21 cellular contexts compared by ENCODE assay signal in the genomic region with DNA sequence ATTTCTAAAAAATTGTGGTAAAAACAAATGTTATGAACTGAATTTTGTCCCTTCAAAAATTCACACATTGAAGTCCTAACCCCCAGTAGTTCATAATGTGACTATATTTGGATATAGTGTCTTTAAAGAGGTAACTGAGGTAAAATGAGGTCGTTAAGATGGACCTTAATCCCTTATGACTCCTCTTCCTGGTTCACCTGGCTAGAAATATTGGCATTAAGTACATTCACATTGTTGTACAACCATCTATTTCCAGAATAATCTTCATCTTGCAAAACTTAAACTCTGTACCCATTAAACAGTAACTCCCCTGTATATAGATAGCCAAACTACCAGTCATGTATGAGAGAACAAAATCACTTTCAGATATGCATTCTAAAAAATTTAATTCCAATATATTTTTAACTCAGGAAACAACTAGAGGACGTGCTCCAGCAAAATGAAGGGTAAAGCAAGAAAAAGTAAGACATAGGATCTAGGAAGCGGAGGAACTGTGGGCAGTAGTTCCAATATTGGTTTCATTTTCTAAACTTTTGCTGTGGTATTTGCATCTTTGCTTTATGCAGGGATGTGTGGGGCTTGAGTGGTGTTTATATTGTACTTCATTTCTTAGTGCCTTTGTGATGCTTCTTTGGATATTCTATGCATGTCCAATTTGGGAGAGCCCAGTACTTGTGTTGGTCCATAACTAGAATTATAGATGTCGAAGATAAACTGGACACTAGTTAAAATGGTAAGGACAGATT. TPM values are rescaled to one million over a fixed set of nuclear protein-coding genes. Genes with fewer than 3 reads are reported as not detected.
DNase-seq lines count a peak whose midpoint lies in the region; ATAC-seq lines count a peak whose summit lies in the region.
"Had no signal": no experiment of that assay in that cellular context is flagged by ENCODE, and none has a peak within 500 bp of the region (broad histone marks: within the 10 kb centered on the region; RNA-seq: fewer than 3 reads in every experiment).

No MANE protein-coding gene starts in this region.

- DNase-seq in activated CD4-positive, alpha-beta T cell treated with anti-CD3 and anti-CD28 coated beads for 36 hours = no peak
- no peak for DNase-seq in activated CD4-positive, alpha-beta T cell treated with anti-CD3 and anti-CD28 coated beads, Interleukin-2, amount 50 U/mL, for 48 hours
- no peak for DNase-seq in naive thymus-derived CD4-positive, alpha-beta T cell
- DNase-seq in cortex of kidney (lab: John Stamatoyannopoulos, UW) (no peak), NCI-H345 (lab: John Stamatoyannopoulos, UW) (no peak), NOMO-1 (lab: John Stamatoyannopoulos, UW; ENCODE audit: unreplicated experiment in 2 of 2) (no peak)
- DNase-seq: activated CD4-positive, alpha-beta T cell treated with anti-CD3 and anti-CD28 coated beads for 1 hour; amygdala; cerebellar nuclear complex; mesenchymal stem cell; NCI-H1436; NCI-H2171 treated with DMSO at 0.1 percent for 48 hours; PC-3; stimulated activated CD4-positive, alpha-beta T cell treated with anti-CD3 and anti-CD28 coated beads, Interleukin-12 subunit alpha, Interleukin-12 subunit beta, amount 100 ng/mL, for 4 hours; T1000; tibial artery had no signal

- H3K27me3 Mint-ChIP-seq in activated CD4-positive, alpha-beta T cell treated with anti-CD3 and anti-CD28 coated beads for 36 hours = no peaks in the 10 kb centered on the region
- no peaks in the 10 kb centered on the region for H3K27me3 Mint-ChIP-seq in IgD-negative memory B cell
- no peaks in the 10 kb centered on the region for H3K27me3 Mint-ChIP-seq in activated T-helper 17 cell treated with anti-CD3 and anti-CD28 coated beads, Interleukin-2, amount 50 U/mL, for 72 hours
- no peaks in the 10 kb centered on the region for H3K27me3 Mint-ChIP-seq in naive thymus-derived CD4-positive, alpha-beta T cell
- H3K27me3 Mint-ChIP-seq: B cell had no signal

- no peak overlapping the region for H3K27ac ChIP-seq in naive thymus-derived CD4-positive, alpha-beta T cell (ENCODE audit: low read depth, low read length)
- H3K27ac ChIP-seq: 22Rv1, neural progenitor cell, tibial artery had no signal

- H3K9me3 ChIP-seq in naive thymus-derived CD4-positive, alpha-beta T cell (ENCODE audit: control insufficient read depth in 2 of 3, low read length in 3 of 3) = no peaks in the 10 kb centered on the region
- H3K9me3 ChIP-seq: tibial artery had no signal

- H3K4me3 Mint-ChIP-seq in activated CD4-positive, alpha-beta T cell treated with anti-CD3 and anti-CD28 coated beads for 36 hours = peak overlapping the region; percentile 32
- peak overlapping the region in 3 of 4 donors; percentile 29 to 76 (median 59) for H3K4me3 Mint-ChIP-seq in IgD-negative memory B cell
- H3K4me3 Mint-ChIP-seq in activated T-helper 17 cell treated with anti-CD3 and anti-CD28 coated beads, Interleukin-2, amount 50 U/mL, for 72 hours = peak overlapping the region; percentile 82
- H3K4me3 Mint-ChIP-seq in naive thymus-derived CD4-positive, alpha-beta T cell = peak overlapping the region in 6 of 10 donors; percentile 15 to 69 (median 49)
- H3K4me3 Mint-ChIP-seq: B cell, neural progenitor cell had no signal

- peaks cover 9% of the 10 kb centered on the region for H3K36me3 Mint-ChIP-seq in activated CD4-positive, alpha-beta T cell treated with anti-CD3 and anti-CD28 coated beads for 36 hours (ENCODE audit: low read depth)
- peaks cover 3% of the 10 kb centered on the region for H3K36me3 Mint-ChIP-seq in IgD-negative memory B cell
- peaks cover 5% of the 10 kb centered on the region for H3K36me3 Mint-ChIP-seq in activated T-helper 17 cell treated with anti-CD3 and anti-CD28 coated beads, Interleukin-2, amount 50 U/mL, for 72 hours (ENCODE audit: low read depth)
- H3K36me3 Mint-ChIP-seq in naive thymus-derived CD4-positive, alpha-beta T cell = peaks cover 4 to 29% (median 8%) of the 10 kb centered on the region in 5 donors

- H3K4me3 ChIP-seq in naive thymus-derived CD4-positive, alpha-beta T cell (ENCODE audit: low read length) = peak overlapping the region; percentile 29
- H3K4me3 ChIP-seq: neural progenitor cell, tibial artery had no signal

- POLR2A ChIA-PET in activated CD4-positive, alpha-beta T cell treated with anti-CD3 and anti-CD28 coated beads for 36 hours (lab: Charles Lee) = no interaction called here
- POLR2A ChIA-PET in naive thymus-derived CD4-positive, alpha-beta T cell (lab: Charles Lee) = no interaction called here

- intact Hi-C loops in activated CD4-positive, alpha-beta T cell treated with anti-CD3 and anti-CD28 coated beads for 36 hours (cut with DNase I, micrococcal nuclease) = no loop called here
- intact Hi-C loops in naive thymus-derived CD4-positive, alpha-beta T cell (cut with micrococcal nuclease) = loop anchor here in 1 of 2 donors (1.0 to 5.0 kb wide), 2 partner anchors 11 to 729 kb away; no protein-coding TSS in a partner anchor

- peaks cover 5% of the 10 kb centered on the region for H3K9me3 Mint-ChIP-seq in activated CD4-positive, alpha-beta T cell treated with anti-CD3 and anti-CD28 coated beads for 36 hours (ENCODE audit: low read depth)
- H3K9me3 Mint-ChIP-seq in IgD-negative memory B cell = no peaks in the 10 kb centered on the region
- H3K9me3 Mint-ChIP-seq in activated T-helper 17 cell treated with anti-CD3 and anti-CD28 coated beads, Interleukin-2, amount 50 U/mL, for 72 hours = no peaks in the 10 kb centered on the region
- H3K9me3 Mint-ChIP-seq in naive thymus-derived CD4-positive, alpha-beta T cell = peaks cover 0 to 7% (median 0%) of the 10 kb centered on the region in 11 donors

- peak overlapping the region; percentile 56 for H3K27ac Mint-ChIP-seq in activated CD4-positive, alpha-beta T cell treated with anti-CD3 and anti-CD28 coated beads for 36 hours
- peak overlapping the region in 2 of 3 donors; percentile 35 to 41 for H3K27ac Mint-ChIP-seq in IgD-negative memory B cell
- peak overlapping the region; percentile 82 for H3K27ac Mint-ChIP-seq in activated T-helper 17 cell treated with anti-CD3 and anti-CD28 coated beads, Interleukin-2, amount 50 U/mL, for 72 hours
- H3K27ac Mint-ChIP-seq in naive thymus-derived CD4-positive, alpha-beta T cell = peak overlapping the region in 8 of 9 donors; percentile 18 to 83 (median 36)
- H3K27ac Mint-ChIP-seq: B cell, neural progenitor cell had no signal

- H3K4me1 ChIP-seq in naive thymus-derived CD4-positive, alpha-beta T cell (ENCODE audit: control insufficient read depth in 2 of 2, insufficient read depth in 2 of 2, low read length in 2 of 2) = peaks cover 20 to 76% of the 10 kb centered on the region in 2 donors
- H3K4me1 ChIP-seq: neural progenitor cell had no signal

- peaks cover 75% of the 10 kb centered on the region for H3K4me1 Mint-ChIP-seq in activated CD4-positive, alpha-beta T cell treated with anti-CD3 and anti-CD28 coated beads for 36 hours
- H3K4me1 Mint-ChIP-seq in IgD-negative memory B cell = peaks cover 32 to 56% (median 53%) of the 10 kb centered on the region in 3 donors
- peaks cover 45% of the 10 kb centered on the region for H3K4me1 Mint-ChIP-seq in activated T-helper 17 cell treated with anti-CD3 and anti-CD28 coated beads, Interleukin-2, amount 50 U/mL, for 72 hours
- peaks cover 57 to 91% (median 84%) of the 10 kb centered on the region in 7 donors for H3K4me1 Mint-ChIP-seq in naive thymus-derived CD4-positive, alpha-beta T cell
- H3K4me1 Mint-ChIP-seq: neural progenitor cell had no signal

- ATAC-seq in activated CD4-positive, alpha-beta T cell treated with anti-CD3 and anti-CD28 coated beads for 36 hours = no peak
- peak; percentile 56 for ATAC-seq in activated T-helper 17 cell treated with anti-CD3 and anti-CD28 coated beads, Interleukin-2, amount 50 U/mL, for 72 hours (replicated peaks)
- ATAC-seq in naive thymus-derived CD4-positive, alpha-beta T cell = peak; percentile 38
- ATAC-seq: PC-3 had no signal

- H3K27me3 ChIP-seq in naive thymus-derived CD4-positive, alpha-beta T cell (ENCODE audit: control insufficient read depth in 2 of 2, insufficient read depth in 2 of 2, low read length in 2 of 2) = no peaks in the 10 kb centered on the region
- H3K27me3 ChIP-seq: neural progenitor cell, tibial artery had no signal

- no peaks in the 10 kb centered on the region for H3K36me3 ChIP-seq in naive thymus-derived CD4-positive, alpha-beta T cell (ENCODE audit: control insufficient read depth in 2 of 3, insufficient read depth in 3 of 3, low read length in 3 of 3)
- H3K36me3 ChIP-seq: neural progenitor cell, tibial artery had no signal

- CTCF ChIA-PET in activated CD4-positive, alpha-beta T cell treated with anti-CD3 and anti-CD28 coated beads for 36 hours (lab: Charles Lee) = interaction anchor here (0.6 kb wide), 1 partner anchor 168 kb away, joined by 3 read pairs; no protein-coding TSS in a partner anchor
- CTCF ChIA-PET in naive thymus-derived CD4-positive, alpha-beta T cell (lab: Charles Lee) = no interaction called here

RNA-seq across cellular contexts. Expression of a gene that starts 36.7 kb away (rescaled TPM):
- total RNA-seq in activated CD4-positive, alpha-beta T cell treated with anti-CD3 and anti-CD28 coated beads for 36 hours = 1 to 10 TPM in 1 of 2 experiments, under 1 TPM in 1; 0.93 to 1.1 TPM
- polyA plus RNA-seq in IgD-negative memory B cell = not detected
- total RNA-seq in activated T-helper 17 cell treated with anti-CD3 and anti-CD28 coated beads, Interleukin-2, amount 50 U/mL, for 72 hours = 1 to 10 TPM; 1.6 to 3.7 TPM
- total RNA-seq in naive thymus-derived CD4-positive, alpha-beta T cell = 1 to 10 TPM; 1.7 to 3.5 (median 2.4) TPM
- polyA plus RNA-seq in naive thymus-derived CD4-positive, alpha-beta T cell = under 1 TPM in 1 of 2 donors, not detected in 1; 0.33 TPM

RNA-seq across cellular contexts. Expression of a gene that starts 59.1 kb away (rescaled TPM):
- total RNA-seq in activated CD4-positive, alpha-beta T cell treated with anti-CD3 and anti-CD28 coated beads for 36 hours = 10 to 100 TPM; 30.4 to 31.9 TPM
- 31.9 TPM for polyA plus RNA-seq in IgD-negative memory B cell
- total RNA-seq in activated T-helper 17 cell treated with anti-CD3 and anti-CD28 coated beads, Interleukin-2, amount 50 U/mL, for 72 hours = 10 to 100 TPM; 37.5 to 41.6 TPM
- 10 to 100 TPM; 41.1 to 59.6 (median 47.3) TPM for total RNA-seq in naive thymus-derived CD4-positive, alpha-beta T cell
- 10 to 100 TPM; 39.1 to 51.4 TPM for polyA plus RNA-seq in naive thymus-derived CD4-positive, alpha-beta T cell

Comparison
In these comparisons a context has a peak if more than half of its experiments do, and no peak if none do; other contexts are left out.
1. H3K4me3 Mint-ChIP-seq: peak in every context shown above with its lines; median percentile 82 in activated T-helper 17 cell treated with anti-CD3 and anti-CD28 coated beads, Interleukin-2, amount 50 U/mL, for 72 hours; 59 in IgD-negative memory B cell; 49 in naive thymus-derived CD4-positive, alpha-beta T cell; 32 in activated CD4-positive, alpha-beta T cell treated with anti-CD3 and anti-CD28 coated beads for 36 hours.